ENCODE assay signal across 25 cellular contexts in the genomic region with DNA sequence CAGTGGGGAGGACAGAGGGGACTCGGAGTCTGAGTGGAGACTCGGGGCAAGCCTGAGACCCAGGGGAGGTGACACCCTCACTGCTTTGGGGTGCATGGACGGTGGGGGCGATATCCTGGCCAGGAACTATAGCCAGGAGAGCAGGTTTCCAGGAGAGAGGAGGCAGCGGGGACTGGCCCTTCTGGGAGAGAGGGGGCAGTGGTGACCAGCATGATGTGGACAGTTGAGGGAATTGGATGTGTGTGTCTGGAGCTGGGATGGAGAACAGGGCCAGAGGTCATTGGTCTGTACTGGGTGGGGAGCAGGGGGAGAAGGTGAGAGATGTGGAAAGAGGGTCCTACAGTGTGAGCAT.
"Had no signal": no experiment of that assay in that cellular context is flagged by ENCODE, and none has a peak within 500 bp of the region (broad histone marks: within the 10 kb centered on the region; RNA-seq: fewer than 3 reads in every experiment).

No MANE protein-coding gene starts in this region.

- ATAC-seq: activated CD4-positive, alpha-beta T cell treated with anti-CD3 and anti-CD28 coated beads for 36 hours; body of pancreas; foreskin keratinocyte; heart left ventricle; left lung; stimulated activated naive CD8-positive, alpha-beta T cell treated with anti-CD3 and anti-CD28 coated beads, Interleukin-15, Interleukin-2, amounts not matched to agents 100 U/mL and 50 U/mL, for 24 hours had no signal

- H3K36me3 Mint-ChIP-seq: activated naive CD8-positive, alpha-beta T cell treated with anti-CD3 and anti-CD28 coated beads for 36 hours had no signal

- H3K4me1 ChIP-seq: adrenal gland, foreskin keratinocyte, left lung, prostate gland, upper lobe of left lung had no signal

- H3K4me1 Mint-ChIP-seq: activated CD4-positive, alpha-beta T cell treated with anti-CD3 and anti-CD28 coated beads for 36 hours had no signal

- H3K27ac Mint-ChIP-seq: activated CD4-positive, alpha-beta T cell treated with anti-CD3 and anti-CD28 coated beads for 36 hours; activated naive CD4-positive, alpha-beta T cell treated with anti-CD3 and anti-CD28 coated beads for 36 hours; activated naive CD8-positive, alpha-beta T cell treated with anti-CD3 and anti-CD28 coated beads for 36 hours; activated T-helper 1 cell treated with anti-CD3 and anti-CD28 coated beads, Interleukin-12 subunit alpha, Interleukin-12 subunit beta, Interleukin-2, Interleukin-4 antibody, amounts not matched to agents 30 ng/mL and 10 ng/mL and 1 ng/mL, durations not matched to agents 14 hours and 24 hours and 36 hours; nephron; T-helper 2 cell treated with Interferon-gamma antibody and Interleukin-4, amounts not matched to agents 5 μg/mL and 100 μg/mL, for 36 hours had no signal

- H3K4me3 Mint-ChIP-seq: activated CD4-positive, alpha-beta T cell treated with anti-CD3 and anti-CD28 coated beads for 36 hours; activated naive CD4-positive, alpha-beta T cell treated with anti-CD3 and anti-CD28 coated beads for 36 hours; activated naive CD8-positive, alpha-beta T cell treated with anti-CD3 and anti-CD28 coated beads for 36 hours; activated T-helper 1 cell treated with anti-CD3 and anti-CD28 coated beads, Interleukin-12 subunit alpha, Interleukin-12 subunit beta, Interleukin-2, Interleukin-4 antibody, amounts not matched to agents 30 ng/mL and 10 ng/mL and 1 ng/mL, durations not matched to agents 14 hours and 24 hours and 36 hours; nephron; T-helper 2 cell treated with Interferon-gamma antibody and Interleukin-4, amounts not matched to agents 5 μg/mL and 100 μg/mL, for 36 hours had no signal

- H3K27ac ChIP-seq: adrenal gland, body of pancreas, cardiac muscle cell, foreskin keratinocyte, heart left ventricle, left lung, ovary, prostate gland, thoracic aorta, upper lobe of left lung had no signal

- H3K9me3 ChIP-seq: adrenal gland, body of pancreas, esophagus muscularis mucosa, heart left ventricle, left lung, ovary, prostate gland, thoracic aorta, upper lobe of left lung had no signal

- H3K9me3 Mint-ChIP-seq: activated naive CD4-positive, alpha-beta T cell treated with anti-CD3 and anti-CD28 coated beads for 36 hours; activated naive CD8-positive, alpha-beta T cell treated with anti-CD3 and anti-CD28 coated beads for 36 hours; activated T-helper 1 cell treated with anti-CD3 and anti-CD28 coated beads, Interleukin-12 subunit alpha, Interleukin-12 subunit beta, Interleukin-2, Interleukin-4 antibody, amounts not matched to agents 30 ng/mL and 10 ng/mL and 1 ng/mL, durations not matched to agents 14 hours and 24 hours and 36 hours; nephron; T-helper 2 cell treated with Interferon-gamma antibody and Interleukin-4, amounts not matched to agents 5 μg/mL and 100 μg/mL, for 36 hours had no signal

- H3K4me3 ChIP-seq: adrenal gland, body of pancreas, cardiac muscle cell, esophagus muscularis mucosa, heart left ventricle, left lung, lung, ovary, prostate gland, thoracic aorta, upper lobe of left lung had no signal

- H3K36me3 ChIP-seq: adrenal gland, cardiac muscle cell, esophagus muscularis mucosa, heart left ventricle, left lung, ovary, prostate gland, thoracic aorta, upper lobe of left lung had no signal

- DNase-seq: activated CD4-positive, alpha-beta T cell treated with anti-CD3 and anti-CD28 coated beads for 36 hours; activated CD4-positive, CD25-positive, alpha-beta regulatory T cell; activated effector memory CD4-positive, alpha-beta T cell treated with anti-CD3 and anti-CD28 coated beads, Interleukin-2, amount 50 U/mL, for 16 hours; activated naive CD4-positive, alpha-beta T cell treated with anti-CD3 and anti-CD28 coated beads for 36 hours; activated naive CD8-positive, alpha-beta T cell treated with anti-CD3 and anti-CD28 coated beads for 36 hours; activated T-cell treated with anti-CD3 and anti-CD28 coated beads, Interleukin-2, amount 50 U/mL, for 1 hour; body of pancreas; cortex of kidney; foreskin keratinocyte; kidney glomerular epithelial cell; left lung; stimulated activated naive CD8-positive, alpha-beta T cell treated with anti-CD3 and anti-CD28 coated beads, Interleukin-15, Interleukin-2, amounts not matched to agents 100 U/mL and 50 U/mL, for 24 hours; T-helper 1 cell had no signal

- H3K27me3 ChIP-seq: adrenal gland, body of pancreas, cardiac muscle cell, esophagus muscularis mucosa, heart left ventricle, left lung, ovary, upper lobe of left lung had no signal

- H3K27me3 Mint-ChIP-seq: activated CD4-positive, alpha-beta T cell treated with anti-CD3 and anti-CD28 coated beads for 36 hours had no signal
